In the genomic region with DNA sequence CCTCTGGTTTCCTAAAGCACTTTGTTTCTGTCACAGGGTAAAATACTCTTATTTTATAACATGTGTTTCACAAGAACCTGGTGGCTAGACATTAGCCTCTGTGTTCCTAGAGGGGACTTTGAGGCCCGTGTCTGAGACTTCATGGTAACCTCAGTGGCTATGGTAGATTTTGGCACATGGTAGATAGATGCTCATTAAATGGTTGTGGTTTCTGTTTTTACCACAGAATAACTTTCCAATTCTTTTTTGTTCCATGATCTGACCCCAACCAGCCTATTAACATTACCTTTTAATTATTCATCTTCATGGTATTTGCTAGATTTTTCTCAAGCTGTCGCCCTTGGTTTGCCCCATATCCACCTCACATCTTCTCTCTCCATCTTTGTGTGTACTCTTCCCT, we compare ENCODE assay signal across 16 cellular contexts. TPM values are rescaled to one million over a fixed set of nuclear protein-coding genes. Genes with fewer than 3 reads are reported as not detected.
"Had no signal": no experiment of that assay in that cellular context is flagged by ENCODE, and none has a peak within 500 bp of the region (broad histone marks: within the 10 kb centered on the region; RNA-seq: fewer than 3 reads in every experiment).

No MANE protein-coding gene starts in this region.

- H3K27ac ChIP-seq: coronary artery, foreskin keratinocyte, skin epidermis had no signal

- H3K4me1 ChIP-seq: foreskin keratinocyte had no signal

- FAIRE-seq: islet of Langerhans, TTC549 had no signal

- DNase-seq: activated CD4-positive, alpha-beta T cell treated with anti-CD3 and anti-CD28 coated beads, Interleukin-2, amount 50 U/mL, for 48 hours; activated CD8-positive, alpha-beta memory T cell treated with anti-CD3 and anti-CD28 coated beads, Interleukin-2, amount 10 ng/mL, durations not matched to agents 7 days and 5 days; activated gamma-delta T cell treated with Interleukin-2 at 50 U/mL for 16 hours; activated T-cell treated with anti-CD3 and anti-CD28 coated beads, Interleukin-2, amount 50 U/mL, for 4 hours; central memory CD4-positive, alpha-beta T cell; effector CD4-positive, alpha-beta T cell; foreskin keratinocyte; head of caudate nucleus; naive B cell; posterior cingulate gyrus; T-helper 1 cell; trophoblast cell had no signal

- H3K4me3 ChIP-seq: coronary artery, skin epidermis had no signal

RNA-seq across cellular contexts. Expression of gene CCN2, which starts 34.3 kb away (rescaled TPM):
- total RNA-seq: activated CD8-positive, alpha-beta memory T cell treated with anti-CD3 and anti-CD28 coated beads, Interleukin-2, amount 10 ng/mL, durations not matched to agents 7 days and 5 days had no signal
